1 cellular context compared by ENCODE assay signal in the genomic region with DNA sequence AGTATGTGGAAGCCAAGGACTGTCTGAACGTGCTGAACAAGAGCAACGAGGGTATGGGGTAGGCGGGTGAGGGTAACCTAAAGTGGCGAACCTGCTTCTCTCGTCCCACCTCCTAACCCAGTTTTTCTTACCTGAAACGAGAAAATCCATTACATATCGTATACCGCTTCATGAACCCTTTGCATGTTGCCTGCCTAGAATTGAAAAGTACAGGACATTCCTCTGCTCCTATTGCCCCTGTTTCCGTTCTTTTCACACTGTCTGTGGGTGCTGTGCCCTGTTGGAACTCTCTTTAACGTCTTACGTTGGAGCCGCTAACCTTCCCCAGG.
TF ChIP-seq lines count a peak whose summit lies in the region.

No MANE protein-coding gene starts in this region.

TF ChIP-seq in HCT116, 20 proteins besides CTCF, POLR2A, EP300 and RAD21:
- TF ChIP-seq POLR2AphosphoS5 (IDR thresholded peaks at IDR 0.05; ENCODE audit: low read depth, low read length) (no peak), CEBPB (IDR thresholded peaks at IDR 0.05; ENCODE audit: low read depth) (no peak)
